Comparison of ENCODE assay signal across 8 cellular contexts in the genomic region with DNA sequence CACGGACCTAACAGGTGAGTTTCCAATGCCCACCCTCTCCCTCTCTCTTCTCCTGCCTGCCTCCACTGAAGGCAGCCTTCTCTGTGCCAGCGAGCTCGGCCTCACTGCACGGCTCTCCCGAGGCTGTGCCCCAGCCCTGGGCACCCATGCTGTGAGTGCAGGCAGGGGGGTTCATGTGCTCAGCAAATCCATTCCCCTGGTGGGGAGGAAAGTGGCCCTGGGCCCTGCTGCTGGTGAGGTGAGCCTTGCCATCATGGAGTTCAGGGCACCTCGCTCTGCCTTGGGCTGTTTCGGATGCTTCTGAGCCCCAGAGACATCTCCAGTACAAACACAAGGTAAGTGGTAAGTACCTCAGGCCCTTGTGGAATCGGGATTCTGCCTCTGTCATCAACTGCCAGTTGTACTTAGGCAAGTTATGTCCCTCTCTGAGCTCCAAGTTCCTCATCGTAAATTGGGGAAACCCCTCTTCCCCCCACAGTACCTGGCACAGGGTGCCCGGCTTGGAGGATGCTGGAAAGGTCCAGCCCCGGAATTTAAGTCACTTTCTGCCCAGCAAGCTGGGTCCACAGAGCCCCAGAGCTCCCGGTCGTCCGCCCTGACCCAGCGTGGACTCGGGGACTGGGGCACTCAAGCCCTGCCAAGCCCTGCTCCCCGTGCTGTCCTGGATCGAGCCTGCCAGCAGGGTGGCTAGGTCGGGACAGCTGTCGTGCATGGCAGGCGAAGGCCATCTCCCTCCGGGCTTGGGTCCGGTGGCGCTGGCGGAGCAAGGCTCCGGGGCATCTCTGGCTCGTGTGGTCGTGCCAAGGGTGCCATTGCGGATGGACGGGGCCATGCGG. TPM values are rescaled to one million over a fixed set of nuclear protein-coding genes. Genes with fewer than 3 reads are reported as not detected.
DNase-seq lines count a peak whose midpoint lies in the region; ATAC-seq and TF ChIP-seq lines count a peak whose summit lies in the region.

No MANE protein-coding gene starts in this region.

- H3K36me3 Mint-ChIP-seq in activated CD8-positive, alpha-beta T cell treated with anti-CD3 and anti-CD28 coated beads, Interleukin-2, amount 10 ng/mL, durations not matched to agents 7 days and 5 days (ENCODE audit: low read depth) = peaks cover 13% of the 10 kb centered on the region

- DNase-seq in AG10803 (ENCODE audit: low read depth) = no peak
- no peak for DNase-seq in activated CD8-positive, alpha-beta T cell treated with anti-CD3 and anti-CD28 coated beads, Interleukin-2, amount 10 ng/mL, durations not matched to agents 7 days and 5 days
- DNase-seq in left cardiac atrium = no peak
- DNase-seq in sciatic nerve (ENCODE audit: low spot score) = no peak
- DNase-seq in HK-2 (ENCODE audit: unreplicated experiment) = no peak

- CTCF ChIA-PET in activated CD8-positive, alpha-beta T cell treated with anti-CD3 and anti-CD28 coated beads, Interleukin-2, amount 10 ng/mL, durations not matched to agents 7 days and 5 days (lab: Charles Lee) = interaction anchor here (0.8 to 1.1 kb wide), 2 partner anchors 43 to 186 kb away, joined by 3 to 4 read pairs; no protein-coding TSS in a partner anchor

- TF ChIP-seq CTCF in AG10803 (conservative IDR thresholded peaks at IDR 0.05; ENCODE audit: low read length) = no peak

- H3K4me3 ChIP-seq in AG10803 (ENCODE audit: low read length) = peak overlapping the region; percentile 69

- peak overlapping the region; percentile 89 for H3K27ac Mint-ChIP-seq in activated CD8-positive, alpha-beta T cell treated with anti-CD3 and anti-CD28 coated beads, Interleukin-2, amount 10 ng/mL, durations not matched to agents 7 days and 5 days

- peak overlapping the region; percentile 80 for H3K4me3 Mint-ChIP-seq in activated CD8-positive, alpha-beta T cell treated with anti-CD3 and anti-CD28 coated beads, Interleukin-2, amount 10 ng/mL, durations not matched to agents 7 days and 5 days

- H3K27me3 Mint-ChIP-seq in activated CD8-positive, alpha-beta T cell treated with anti-CD3 and anti-CD28 coated beads, Interleukin-2, amount 10 ng/mL, durations not matched to agents 7 days and 5 days (ENCODE audit: low read depth) = no peaks in the 10 kb centered on the region

- ATAC-seq in GM19397 (IDR thresholded peaks at IDR 0.05; ENCODE audit: unreplicated experiment) (peak; percentile 8), HG03457 (IDR thresholded peaks at IDR 0.05; ENCODE audit: unreplicated experiment) (peak; percentile 12), left cardiac atrium (peak; percentile 1 to 5), sciatic nerve (peak; percentile 7), HG03039 (IDR thresholded peaks at IDR 0.05; ENCODE audit: unreplicated experiment) (no peak)
- peak; percentile 15 for ATAC-seq in activated CD8-positive, alpha-beta T cell treated with anti-CD3 and anti-CD28 coated beads, Interleukin-2, amount 10 ng/mL, durations not matched to agents 7 days and 5 days

- H3K4me1 Mint-ChIP-seq in activated CD8-positive, alpha-beta T cell treated with anti-CD3 and anti-CD28 coated beads, Interleukin-2, amount 10 ng/mL, durations not matched to agents 7 days and 5 days (ENCODE audit: low read depth) = peaks cover 17% of the 10 kb centered on the region

- no peaks in the 10 kb centered on the region for H3K9me3 Mint-ChIP-seq in activated CD8-positive, alpha-beta T cell treated with anti-CD3 and anti-CD28 coated beads, Interleukin-2, amount 10 ng/mL, durations not matched to agents 7 days and 5 days (ENCODE audit: insufficient read depth)

- POLR2A ChIA-PET in activated CD8-positive, alpha-beta T cell treated with anti-CD3 and anti-CD28 coated beads, Interleukin-2, amount 10 ng/mL, durations not matched to agents 7 days and 5 days (lab: Charles Lee) = interaction anchor here (0.6 to 2.6 kb wide), 4 partner anchors 16 to 66 kb away, joined by 3 to 10 read pairs (median 4); a partner anchor contains a TSS

- intact Hi-C loops in left cardiac atrium (cut with DNase I) = no loop called here
- intact Hi-C loops in sciatic nerve (cut with DNase I) = loop anchor here (10.0 kb wide), 1 partner anchor 262 kb away; a partner anchor contains a TSS

RNA-seq across cellular contexts. Expression of a gene that starts 0.7 kb away (rescaled TPM):
- total RNA-seq in activated CD8-positive, alpha-beta T cell treated with anti-CD3 and anti-CD28 coated beads, Interleukin-2, amount 10 ng/mL, durations not matched to agents 7 days and 5 days = 10 to 100 TPM; 32.6 to 36.2 TPM
- total RNA-seq in left cardiac atrium (10 to 100 TPM; 39.1 to 41.0 TPM), sciatic nerve (21.3 TPM)

RNA-seq across cellular contexts. Expression of a gene that starts 41.4 kb away (rescaled TPM):
- 10 to 100 TPM; 17.0 to 17.2 TPM for total RNA-seq in activated CD8-positive, alpha-beta T cell treated with anti-CD3 and anti-CD28 coated beads, Interleukin-2, amount 10 ng/mL, durations not matched to agents 7 days and 5 days
- total RNA-seq in left cardiac atrium (10 to 100 TPM; 11.0 to 11.6 TPM), sciatic nerve (34.4 TPM)

RNA-seq across cellular contexts. Expression of a gene that starts 41.7 kb away (rescaled TPM):
- under 1 TPM; 0.39 to 0.68 TPM for total RNA-seq in activated CD8-positive, alpha-beta T cell treated with anti-CD3 and anti-CD28 coated beads, Interleukin-2, amount 10 ng/mL, durations not matched to agents 7 days and 5 days
- total RNA-seq in left cardiac atrium (under 1 TPM; 0.52 to 0.85 TPM), sciatic nerve (0.31 TPM)
